Comparison of ENCODE assay signal across 14 cellular contexts in genomic region chr18:61891874-61892273, GRCh38. TPM values are rescaled to one million over a fixed set of nuclear protein-coding genes. Genes with fewer than 3 reads are reported as not detected.
DNase-seq lines count a peak whose midpoint lies in the region; ATAC-seq and TF ChIP-seq lines count a peak whose summit lies in the region.
"Had no signal": no experiment of that assay in that cellular context is flagged by ENCODE, and none has a peak within 500 bp of the region (broad histone marks: within the 10 kb centered on the region; RNA-seq: fewer than 3 reads in every experiment).

No MANE protein-coding gene starts in this region.

- 82 to 83% methylated on average over 4 of the region's 4 CpGs for WGBS in thyroid gland, 2 donors
- 48 to 81% (median 71%) methylated on average over 4 of the region's 4 CpGs for WGBS in spleen, 5 donors

- H3K4me1 ChIP-seq in thyroid gland (peaks cover 0 to 13% of the 10 kb centered on the region in 2 donors), spleen (peaks cover 2 to 34% (median 24%) of the 10 kb centered on the region in 6 donors)
- H3K4me1 ChIP-seq: prostate gland had no signal

- H3K36me3 ChIP-seq in thyroid gland (no peaks in the 10 kb centered on the region), spleen (no peaks in the 10 kb centered on the region)
- H3K36me3 ChIP-seq: prostate gland had no signal

- no peaks in the 10 kb centered on the region for H3K27me3 ChIP-seq in thyroid gland
- H3K27me3 ChIP-seq in spleen (replicated peaks in 1 of 7): peaks cover 0 to 69% (median 30%) of the 10 kb centered on the region in 7 donors

- peak; percentile 10 for DNase-seq in NCI-H2227 treated with DMSO at 0.1 percent for 48 hours (lab: John Stamatoyannopoulos, UW)
- DNase-seq in NCI-H2227 (lab: John Stamatoyannopoulos, UW; ENCODE audit: unreplicated experiment): no peak
- DNase-seq in medulla oblongata (ENCODE audit: extremely low spot score): peak; percentile 45
- no peak for DNase-seq in thyroid gland
- no peak for DNase-seq in AML-193 (lab: John Stamatoyannopoulos, UW)
- DNase-seq in spleen: no peak
- DNase-seq: 8988T, GOT3, NCI-H524 treated with DMSO at 0.1 percent for 48 hours, RPMI8226 had no signal

- no peak for TF ChIP-seq POLR2A in thyroid gland (IDR thresholded peaks at IDR 0.05)
- no peak for TF ChIP-seq POLR2A in spleen (IDR thresholded peaks at IDR 0.05)

- no peaks in the 10 kb centered on the region for H3K9me3 ChIP-seq in thyroid gland
- H3K9me3 ChIP-seq in spleen: no peaks in the 10 kb centered on the region
- H3K9me3 ChIP-seq: prostate gland had no signal

- H3K4me3 ChIP-seq in thyroid gland (replicated peaks in 1 of 3): no peak overlapping the region
- H3K4me3 ChIP-seq in spleen: peak overlapping the region in 1 of 8 donors; percentile 90

- TF ChIP-seq CTCF in thyroid gland (IDR thresholded peaks at IDR 0.05) (no peak), spleen (IDR thresholded peaks at IDR 0.05 in 8 of 11, conservative IDR thresholded peaks at IDR 0.05 in 3 of 11) (no peak)

- no peak for ATAC-seq in GM18520 (IDR thresholded peaks at IDR 0.05; ENCODE audit: unreplicated experiment)

- intact Hi-C loops in thyroid gland (cut with DNase I) (loop anchor here (5.0 kb wide), 1 partner anchor 310 kb away; no protein-coding TSS in a partner anchor), spleen (cut with DNase I; ENCODE audit: low total_unique reads) (loop anchor here (10.0 kb wide), 1 partner anchor 337 kb away; no protein-coding TSS in a partner anchor)

- H3K27ac ChIP-seq in cingulate gyrus (ENCODE audit: low read depth, low read length) (peak overlapping the region; percentile 12), thyroid gland (peak overlapping the region in 2 of 3 donors; percentile 7 to 88), spleen (no peak overlapping the region)

RNA-seq across cellular contexts. Expression of gene RNF152, which starts 0.9 kb away (rescaled TPM):
- total RNA-seq in thyroid gland (10 to 100 TPM; 19.4 to 28.7 (median 21.8) TPM), spleen (1 to 10 TPM; 1.4 to 7.1 (median 3.1) TPM)
- polyA plus RNA-seq in spleen: under 1 TPM; 0.15 to 0.26 (median 0.24) TPM
- total RNA-seq: HT-29 had no signal

Comparison
In these comparisons a context has a peak if more than half of its experiments do, and no peak if none do; other contexts are left out.
1. DNase-seq: peak in NCI-H2227 treated with DMSO at 0.1 percent for 48 hours (single experiment) and medulla oblongata (single experiment); none in NCI-H2227 (single experiment), thyroid gland (0 of 2), AML-193 (0 of 2) and spleen (single experiment).
2. H3K27ac ChIP-seq: peak in cingulate gyrus (single experiment) and thyroid gland (2 of 3); none in spleen (0 of 8).